ENCODE assay signal across 8 cellular contexts in the genomic region with DNA sequence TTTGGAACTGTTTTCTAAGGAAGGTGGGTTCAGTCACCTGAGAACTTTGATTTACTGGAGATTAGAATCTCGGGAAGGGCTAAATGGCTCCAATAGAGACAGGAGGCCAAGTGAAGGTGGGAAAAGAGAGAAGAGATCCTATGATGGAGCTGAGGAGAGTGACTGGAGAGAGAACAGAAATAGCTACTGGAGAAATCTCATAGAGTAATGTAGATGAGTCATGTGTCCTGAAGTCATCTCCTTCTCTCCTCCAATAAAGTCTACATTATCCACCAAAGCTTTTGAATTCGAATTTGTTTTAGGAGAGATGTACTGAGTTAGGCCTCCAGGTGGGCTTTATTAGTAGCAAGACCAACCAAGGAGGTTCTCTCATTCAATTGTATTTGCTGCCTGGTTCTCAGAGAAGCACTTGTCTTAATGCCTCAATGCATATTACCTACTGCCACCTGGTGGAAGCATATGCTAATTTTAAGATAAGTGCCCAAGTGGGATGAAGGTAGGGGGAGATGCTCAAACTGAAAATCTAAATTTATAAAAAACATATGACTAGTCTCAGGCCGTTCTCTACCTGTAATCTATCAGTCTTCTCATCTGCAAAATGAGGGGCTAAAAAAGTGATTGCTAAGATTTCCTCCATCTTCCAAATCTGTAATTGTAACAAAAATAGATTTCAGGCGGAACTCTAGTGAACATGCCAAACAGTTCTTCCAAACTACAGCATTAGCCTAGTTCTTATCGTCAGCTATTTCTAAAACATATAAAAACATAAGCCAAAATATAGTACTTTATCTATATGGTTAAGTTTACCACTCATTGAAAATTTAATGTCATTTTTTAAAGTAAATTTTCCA. TPM values are rescaled to one million over a fixed set of nuclear protein-coding genes. Genes with fewer than 3 reads are reported as not detected.
A peak's percentile ranks its signal among the peaks of the same experiment; 100 is the strongest.
DNase-seq lines count a peak whose midpoint lies in the region; ATAC-seq, FAIRE-seq and TF ChIP-seq lines count a peak whose summit lies in the region.

No MANE protein-coding gene starts in this region.

- no peak for TF ChIP-seq POLR2A in Peyer's patch (IDR thresholded peaks at IDR 0.05)
- no peak for TF ChIP-seq POLR2A in endothelial cell of umbilical vein (IDR thresholded peaks at IDR 0.05; ENCODE audit: low read depth, low read length)

- no CpG with 5 or more reads among the region's 5 CpGs for WGBS in trophoblast cell (ENCODE audit: extremely low coverage, insufficient coverage, insufficient read length)

- no peak overlapping the region for H3K9ac ChIP-seq in endothelial cell of umbilical vein (replicated peaks; ENCODE audit: extremely low read depth, insufficient read depth, low read length)
- H3K9ac ChIP-seq in trophoblast cell (ENCODE audit: low read length), result no peak overlapping the region

- no peak overlapping the region for H2BK5ac ChIP-seq in trophoblast cell (ENCODE audit: low read depth, low read length, poor library complexity)

- dilution Hi-C loops in endothelial cell of umbilical vein (cut with MboI; ENCODE audit: extremely low pct_ligation_motif_present, low sequenced_read_pairs), result no loop called here

- peak; percentile 86 for ATAC-seq in GM18867 (IDR thresholded peaks at IDR 0.05; ENCODE audit: unreplicated experiment)
- ATAC-seq in HG03460 (IDR thresholded peaks at IDR 0.05; ENCODE audit: unreplicated experiment), result peak; percentile 68

- DNase-seq in Caki2 (ENCODE audit: low read depth) (peak; percentile 56), Peyer's patch (no peak), endothelial cell of umbilical vein (ENCODE audit: low read depth, low spot score) (peak; percentile 66), trophoblast cell (peak; percentile 33 to 75)
- no peak for DNase-seq in activated effector memory CD4-positive, alpha-beta T cell treated with anti-CD3 and anti-CD28 coated beads, Interleukin-2, amount 50 U/mL, for 16 hours
- DNase-seq in activated CD4-positive, CD25-positive, alpha-beta regulatory T cell treated with anti-CD3 and anti-CD28 coated beads, Interleukin-2, amount 50 U/mL, for 72 hours, result no peak

- no peak overlapping the region for H2AFZ ChIP-seq in endothelial cell of umbilical vein (ENCODE audit: low read depth, low read length)
- H2AFZ ChIP-seq in trophoblast cell (ENCODE audit: insufficient read depth, low read length, poor library complexity), result no peak overlapping the region

- no peak overlapping the region for H2BK120ac ChIP-seq in trophoblast cell (ENCODE audit: insufficient read depth, low read length, poor library complexity)

- no peak overlapping the region for H3K27ac ChIP-seq in Peyer's patch
- H3K27ac ChIP-seq in endothelial cell of umbilical vein (ENCODE audit: insufficient read depth, low read depth, low read length), result no peak overlapping the region
- no peak overlapping the region for H3K27ac ChIP-seq in trophoblast cell (ENCODE audit: low read depth, low read length)

- H3K23ac ChIP-seq in trophoblast cell (ENCODE audit: low read length), result no peak overlapping the region

- H3K4me3 ChIP-seq in Peyer's patch, result no peak overlapping the region
- H3K4me3 ChIP-seq in endothelial cell of umbilical vein (replicated peaks in 1 of 3; ENCODE audit: insufficient read depth in 1 of 3, low read depth in 1 of 3, low read length in 3 of 3), result no peak overlapping the region
- H3K4me3 ChIP-seq in trophoblast cell (ENCODE audit: low read depth, low read length), result no peak overlapping the region

- BruUV-seq in endothelial cell of umbilical vein (replicated peaks; lab: Mats Ljungman, UMichigan), result no TSS peak

- H3K4me2 ChIP-seq in endothelial cell of umbilical vein (ENCODE audit: insufficient read depth, low read length) (no peak overlapping the region), trophoblast cell (ENCODE audit: low read length) (no peak overlapping the region)

- H3K27me3 ChIP-seq in Peyer's patch (no peaks in the 10 kb centered on the region), endothelial cell of umbilical vein (ENCODE audit: control insufficient read depth in 2 of 2, insufficient read depth in 2 of 2, low read length in 2 of 2) (no peaks in the 10 kb centered on the region), trophoblast cell (ENCODE audit: insufficient read depth, low read length) (no peaks in the 10 kb centered on the region)

- intact Hi-C loops in endothelial cell of umbilical vein (cut with micrococcal nuclease), result loop anchor here (1.0 to 2.0 kb wide), 2 partner anchors 31 to 106 kb away; no protein-coding TSS in a partner anchor

- peak; percentile 28 to 73 (median 60) for TF ChIP-seq CTCF in Peyer's patch (IDR thresholded peaks at IDR 0.05)
- peak; percentile 44 to 53 for TF ChIP-seq CTCF in endothelial cell of umbilical vein (IDR thresholded peaks at IDR 0.05; ENCODE audit: extremely low read depth in 1 of 2, insufficient read depth in 1 of 2, low read depth in 1 of 2, low read length in 2 of 2)

- no peaks in the 10 kb centered on the region for H3K9me1 ChIP-seq in endothelial cell of umbilical vein (replicated peaks; ENCODE audit: control insufficient read depth, extremely low read depth, insufficient read depth, low read length)

- no peak overlapping the region for H4K12ac ChIP-seq in trophoblast cell (ENCODE audit: low read depth, low read length)

- no peak overlapping the region for H4K91ac ChIP-seq in trophoblast cell (ENCODE audit: low read depth, low read length)

- no peak overlapping the region for H3K18ac ChIP-seq in trophoblast cell (ENCODE audit: low read length)

- H3K14ac ChIP-seq in trophoblast cell (ENCODE audit: low read length), result no peak overlapping the region

- peak; percentile 37 for FAIRE-seq in endothelial cell of umbilical vein (lab: Jason Lieb, UNC)

- no peak overlapping the region for H3K4ac ChIP-seq in trophoblast cell (ENCODE audit: low read depth, low read length)

- no peak overlapping the region for H4K8ac ChIP-seq in trophoblast cell (ENCODE audit: low read depth, low read length)

- in situ Hi-C loops in Caki2 (cut with HindIII; ENCODE audit: low pct_unique_long_range_greater_than_20kb, low sequenced_read_pairs), result no loop called here

- CTCF ChIA-PET in endothelial cell of umbilical vein (lab: Charles Lee), result interaction anchor here (0.6 to 2.1 kb wide), 22 partner anchors 8 to 441 kb away, joined by 3 to 36 read pairs (median 4); no protein-coding TSS in a partner anchor

- H3K79me1 ChIP-seq in trophoblast cell (ENCODE audit: low read length), result no peaks in the 10 kb centered on the region

- no peaks in the 10 kb centered on the region for H4K20me1 ChIP-seq in endothelial cell of umbilical vein (replicated peaks; ENCODE audit: control insufficient read depth, extremely low read depth, insufficient read depth, low read length)

- H3K79me2 ChIP-seq in endothelial cell of umbilical vein (ENCODE audit: control insufficient read depth, insufficient read depth, low read length) (no peaks in the 10 kb centered on the region), trophoblast cell (ENCODE audit: control insufficient read depth, insufficient read depth, low read length, poor library complexity) (no peaks in the 10 kb centered on the region)

- H3K4me1 ChIP-seq in Peyer's patch (no peaks in the 10 kb centered on the region), endothelial cell of umbilical vein (ENCODE audit: control insufficient read depth, extremely low read depth, insufficient read depth, low read length) (no peaks in the 10 kb centered on the region), trophoblast cell (ENCODE audit: control insufficient read depth in 1 of 2, insufficient read depth in 2 of 2, low read length in 2 of 2) (peaks cover 0 to 5% of the 10 kb centered on the region in 2 experiments)

- no peak overlapping the region for H2BK12ac ChIP-seq in trophoblast cell (ENCODE audit: low read length)

- no peak overlapping the region for H2AK5ac ChIP-seq in trophoblast cell (ENCODE audit: low read length)

- H3K36me3 ChIP-seq in Peyer's patch, result no peaks in the 10 kb centered on the region
- H3K36me3 ChIP-seq in endothelial cell of umbilical vein (ENCODE audit: control insufficient read depth in 2 of 2, extremely low read depth in 1 of 2, insufficient read depth in 2 of 2, low read length in 2 of 2), result no peaks in the 10 kb centered on the region
- H3K36me3 ChIP-seq in trophoblast cell (ENCODE audit: control insufficient read depth in 1 of 2, insufficient read depth in 2 of 2, low read length in 2 of 2), result no peaks in the 10 kb centered on the region

- POLR2A ChIA-PET in endothelial cell of umbilical vein (lab: Charles Lee), result no interaction called here

- H3K9me3 ChIP-seq in Peyer's patch, result no peaks in the 10 kb centered on the region
- H3K9me3 ChIP-seq in endothelial cell of umbilical vein (replicated peaks; ENCODE audit: control insufficient read depth, insufficient read depth, low read length), result no peaks in the 10 kb centered on the region
- no peaks in the 10 kb centered on the region for H3K9me3 ChIP-seq in trophoblast cell (ENCODE audit: insufficient read depth, low read depth, low read length)

TF ChIP-seq in endothelial cell of umbilical vein, 7 proteins besides CTCF, POLR2A, EP300 and RAD21:
- TF ChIP-seq FOS (IDR thresholded peaks at IDR 0.05; ENCODE audit: borderline replicate concordance, insufficient read depth, low read length) (peak; percentile 18), MYC (IDR thresholded peaks at IDR 0.05; ENCODE audit: low read depth, low read length) (no peak)

RNA-seq across cellular contexts. Expression of a gene that starts 24.4 kb away (rescaled TPM):
- 0.38 TPM in 1 of 2 replicates, not detected in the other for total RNA-seq in Caki2 (2014; rRNA removed; shearing (Covaris generic); ENCODE audit: low replicate concordance)
- 10 to 100 TPM in 2 of 4 donors, 1 to 10 TPM in 2; 3.9 to 33.0 (median 9.5) TPM for total RNA-seq in Peyer's patch
- 0.58 and 0.97 TPM in 2 replicates for total RNA-seq in endothelial cell of umbilical vein
- 0.26 TPM in 1 of 2 replicates, not detected in the other for polyA plus RNA-seq in endothelial cell of umbilical vein
- polyA plus RNA-seq in endothelial cell of umbilical vein (2011; cell fraction: cytosol; rRNA removed), result 0.34 and 0.41 TPM in 2 replicates
- polyA plus RNA-seq in endothelial cell of umbilical vein (2011; cell fraction: nucleus; rRNA removed), result 0.08 and 0.25 TPM in 2 replicates
- 0.38 and 1.9 TPM in 2 replicates for polyA plus RNA-seq in endothelial cell of umbilical vein (2012)
- 0.24 TPM in 1 of 2 replicates, not detected in the other for polyA minus RNA-seq in endothelial cell of umbilical vein
- polyA minus RNA-seq in endothelial cell of umbilical vein (2011; cell fraction: cytosol; rRNA and poly(A)+ RNA removed), result not detected
- polyA minus RNA-seq in endothelial cell of umbilical vein (2011; cell fraction: nucleus; rRNA and poly(A)+ RNA removed), result not detected in 2 replicates
- polyA plus RNA-seq in trophoblast cell (2013), result 0.34 and 0.43 TPM in 2 replicates

Comparison
In these comparisons a context has a peak if more than half of its experiments do, and no peak if none do; other contexts are left out.
1. DNase-seq: peak in Caki2 (single experiment), endothelial cell of umbilical vein (single experiment) and trophoblast cell (2 of 2); none in Peyer's patch (0 of 3), activated effector memory CD4-positive, alpha-beta T cell treated with anti-CD3 and anti-CD28 coated beads, Interleukin-2, amount 50 U/mL, for 16 hours (single experiment) and activated CD4-positive, CD25-positive, alpha-beta regulatory T cell treated with anti-CD3 and anti-CD28 coated beads, Interleukin-2, amount 50 U/mL, for 72 hours (single experiment).